ENCODE assay signal across 16 cellular contexts in the genomic region with DNA sequence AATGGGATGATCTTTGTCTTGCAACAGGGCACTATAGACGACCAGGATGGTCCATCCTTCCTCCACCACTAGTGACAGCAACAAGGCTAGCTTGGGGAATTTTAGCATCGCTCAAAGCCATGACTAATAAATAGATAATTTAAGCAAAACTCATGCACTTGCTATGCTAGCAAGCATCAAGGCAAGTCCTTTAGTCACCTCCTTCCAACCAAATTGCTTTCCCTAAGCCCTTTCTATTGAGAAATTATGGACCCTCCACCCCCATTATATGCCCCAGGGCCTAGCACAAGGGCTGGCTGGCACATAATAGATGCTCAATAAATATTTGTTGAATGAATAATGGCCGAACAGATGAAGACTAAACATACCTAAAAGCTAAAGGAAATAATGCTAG. TPM values are rescaled to one million over a fixed set of nuclear protein-coding genes. Genes with fewer than 3 reads are reported as not detected.
DNase-seq lines count a peak whose midpoint lies in the region; ATAC-seq and TF ChIP-seq lines count a peak whose summit lies in the region.
"Had no signal": no experiment of that assay in that cellular context is flagged by ENCODE, and none has a peak within 500 bp of the region (broad histone marks: within the 10 kb centered on the region; RNA-seq: fewer than 3 reads in every experiment).

No MANE protein-coding gene starts in this region.

- no peaks in the 10 kb centered on the region for H3K4me1 ChIP-seq in upper lobe of right lung
- H3K4me1 ChIP-seq: right atrium auricular region had no signal

- H3K36me3 ChIP-seq in upper lobe of right lung = no peaks in the 10 kb centered on the region
- H3K36me3 ChIP-seq: right atrium auricular region had no signal

- no peak overlapping the region for H3K27ac ChIP-seq in upper lobe of right lung

- TF ChIP-seq CTCF in AG09309 (IDR thresholded peaks at IDR 0.05; ENCODE audit: control insufficient read depth, insufficient read depth, low read depth, low read length, missing control alignments) = no peak
- TF ChIP-seq CTCF in upper lobe of right lung (IDR thresholded peaks at IDR 0.05) = no peak

- no peak overlapping the region for H3K4me3 ChIP-seq in AG09309 (ENCODE audit: control insufficient read depth, low read depth, low read length)
- no peak overlapping the region for H3K4me3 ChIP-seq in upper lobe of right lung
- H3K4me3 ChIP-seq: right atrium auricular region had no signal

- DNase-seq in AG09309 (ENCODE audit: low read depth) = peak; percentile 49
- peak; percentile 55 for DNase-seq in HS-5 (ENCODE audit: low read depth)
- peak; percentile 54 for DNase-seq in amniotic epithelial cell (ENCODE audit: low read depth)
- DNase-seq in iris pigment epithelial cell (ENCODE audit: low read depth) = peak; percentile 61
- no peak for DNase-seq in upper lobe of right lung
- no peak for DNase-seq in SIG-M5 (lab: John Stamatoyannopoulos, UW)
- no peak for DNase-seq in KBM-7
- DNase-seq: amygdala, H9, natural killer cell, NCI-H1092 had no signal

- intact Hi-C loops in upper lobe of right lung (cut with DNase I) = no loop called here

- H3K27me3 ChIP-seq in upper lobe of right lung = no peaks in the 10 kb centered on the region

- no peak for ATAC-seq in upper lobe of right lung
- ATAC-seq in HG03196 (IDR thresholded peaks at IDR 0.05; ENCODE audit: unreplicated experiment) = no peak
- ATAC-seq: activated CD4-positive, alpha-beta T cell treated with anti-CD3 and anti-CD28 coated beads for 36 hours; left colon; natural killer cell; stimulated activated effector memory CD8-positive, alpha-beta T cell treated with anti-CD3 and anti-CD28 coated beads, Interleukin-12 subunit alpha, Interleukin-12 subunit beta, amount 100 ng/mL, for 72 hours had no signal

- H3K9me3 ChIP-seq in upper lobe of right lung = no peaks in the 10 kb centered on the region
- H3K9me3 ChIP-seq: right atrium auricular region had no signal

- in situ Hi-C loops in KBM-7 (cut with MboI; ENCODE audit: low pct_unique_long_range_greater_than_20kb, low sequenced_read_pairs) = no loop called here

RNA-seq across cellular contexts. Expression of a gene that starts 28.6 kb away (rescaled TPM):
- 8.1 TPM for total RNA-seq in upper lobe of right lung
- total RNA-seq: natural killer cell had no signal

Comparison
In these comparisons a context has a peak if more than half of its experiments do, and no peak if none do; other contexts are left out.
1. DNase-seq: peak in AG09309 (single experiment), HS-5 (single experiment), amniotic epithelial cell (single experiment) and iris pigment epithelial cell (single experiment); none in upper lobe of right lung (single experiment), SIG-M5 (single experiment) and KBM-7 (single experiment).